ENCODE assay signal across 9 cellular contexts in genomic region chr2:65388051-65388531, GRCh38.
DNase-seq lines count a peak whose midpoint lies in the region; ATAC-seq lines count a peak whose summit lies in the region.
"Had no signal": no experiment of that assay in that cellular context is flagged by ENCODE, and none has a peak within 500 bp of the region (broad histone marks: within the 10 kb centered on the region; RNA-seq: fewer than 3 reads in every experiment).

No MANE protein-coding gene starts in this region.

- ATAC-seq in GM19023 (IDR thresholded peaks at IDR 0.05; ENCODE audit: unreplicated experiment) (peak; percentile 57), HG02678 (IDR thresholded peaks at IDR 0.05; ENCODE audit: unreplicated experiment) (peak; percentile 77)
- peak; percentile 57 for ATAC-seq in stimulated activated effector memory CD8-positive, alpha-beta T cell treated with anti-CD3 and anti-CD28 coated beads, Interleukin-12 subunit alpha, Interleukin-12 subunit beta, amount 100 ng/mL, for 72 hours

- H3K9me3 Mint-ChIP-seq in stimulated activated effector memory CD8-positive, alpha-beta T cell treated with anti-CD3 and anti-CD28 coated beads, Interleukin-12 subunit alpha, Interleukin-12 subunit beta, amount 100 ng/mL, for 72 hours, result no peaks in the 10 kb centered on the region

- no peak overlapping the region for H3K4me3 Mint-ChIP-seq in stimulated activated effector memory CD8-positive, alpha-beta T cell treated with anti-CD3 and anti-CD28 coated beads, Interleukin-12 subunit alpha, Interleukin-12 subunit beta, amount 100 ng/mL, for 72 hours

- H3K36me3 Mint-ChIP-seq in stimulated activated effector memory CD8-positive, alpha-beta T cell treated with anti-CD3 and anti-CD28 coated beads, Interleukin-12 subunit alpha, Interleukin-12 subunit beta, amount 100 ng/mL, for 72 hours, result peaks cover under 1% of the 10 kb centered on the region

- DNase-seq in HPDE6-E6E7 (ENCODE audit: extremely low spot score), result peak; percentile 53
- DNase-seq in stimulated activated effector memory CD8-positive, alpha-beta T cell treated with anti-CD3 and anti-CD28 coated beads, Interleukin-12 subunit alpha, Interleukin-12 subunit beta, amount 100 ng/mL, for 72 hours (ENCODE audit: low spot score in 2 of 2), result no peak
- no peak for DNase-seq in NCI-H1930 (lab: John Stamatoyannopoulos, UW)
- no peak for DNase-seq in SKM-1 (lab: John Stamatoyannopoulos, UW; ENCODE audit: unreplicated experiment)
- no peak for DNase-seq in activated CD8-positive, alpha-beta memory T cell treated with anti-CD3 and anti-CD28 coated beads for 24 hours
- DNase-seq in NCI-H1694 treated with DMSO at 0.1 percent for 48 hours (lab: John Stamatoyannopoulos, UW), result no peak
- DNase-seq: EL had no signal

- H3K27ac Mint-ChIP-seq in stimulated activated effector memory CD8-positive, alpha-beta T cell treated with anti-CD3 and anti-CD28 coated beads, Interleukin-12 subunit alpha, Interleukin-12 subunit beta, amount 100 ng/mL, for 72 hours, result no peak overlapping the region

- H3K4me1 Mint-ChIP-seq in stimulated activated effector memory CD8-positive, alpha-beta T cell treated with anti-CD3 and anti-CD28 coated beads, Interleukin-12 subunit alpha, Interleukin-12 subunit beta, amount 100 ng/mL, for 72 hours, result peaks cover 22% of the 10 kb centered on the region
